In genomic region chrX:138504254-138504653, GRCh38 we compare ENCODE assay signal across 26 cellular contexts.
"Had no signal": no experiment of that assay in that cellular context is flagged by ENCODE, and none has a peak within 500 bp of the region (broad histone marks: within the 10 kb centered on the region; RNA-seq: fewer than 3 reads in every experiment).

No MANE protein-coding gene starts in this region.

- H3K27ac ChIP-seq: esophagus squamous epithelium, heart right ventricle, left lung, neutrophil, pancreas, right lobe of liver, suprapubic skin, transverse colon, upper lobe of right lung, uterus had no signal

- H3K27me3 Mint-ChIP-seq: stimulated activated naive CD8-positive, alpha-beta T cell treated with anti-CD3 and anti-CD28 coated beads, Interleukin-15, amount 100 ng/mL, for 72 hours had no signal

- H3K4me2 ChIP-seq: smooth muscle cell had no signal

- H3K27ac Mint-ChIP-seq: natural killer cell treated with Interleukin-12 subunit alpha and Interleukin-12 subunit beta and Interleukin-15 and Interleukin-18, amount 100 ng/mL, for 72 hours had no signal

- H3K9me3 ChIP-seq: esophagus squamous epithelium, left lung, neutrophil, pancreas, right lobe of liver, suprapubic skin, transverse colon, upper lobe of right lung, uterus had no signal

- H3K4me1 ChIP-seq: esophagus squamous epithelium, heart right ventricle, left lung, pancreas, right lobe of liver, suprapubic skin, transverse colon, upper lobe of right lung, uterus had no signal

- DNase-seq: dermis blood vessel endothelial cell; effector memory CD4-positive, alpha-beta T cell; esophagus squamous epithelium; foreskin melanocyte; glutamatergic neuron; heart right ventricle; hippocampal formation; left cardiac atrium; left lung; mesendoderm; pancreas; right lobe of liver; stimulated activated CD4-positive, alpha-beta T cell treated with anti-CD3 and anti-CD28 coated beads, Interleukin-12 subunit alpha, Interleukin-12 subunit beta, amount 100 ng/mL, for 4 hours; stimulated activated CD4-positive, alpha-beta T cell treated with anti-CD3 and anti-CD28 coated beads, Interleukin-1b, Interleukin-23, amount 100 ng/mL, for 48 hours; stimulated activated CD4-positive, alpha-beta T cell treated with anti-CD3 and anti-CD28 coated beads, Interleukin-4, amount 100 ng/mL, for 1 hour; stimulated activated CD8-positive, alpha-beta memory T cell treated with anti-CD3 and anti-CD28 coated beads, Interleukin-4, amount 100 ng/mL, for 48 hours; stimulated activated naive CD4-positive, alpha-beta T cell; stimulated activated naive CD8-positive, alpha-beta T cell treated with anti-CD3 and anti-CD28 coated beads, Interleukin-15, amount 100 ng/mL, for 72 hours; transverse colon; upper lobe of right lung; uterus had no signal

- H3K36me3 ChIP-seq: esophagus squamous epithelium, heart right ventricle, left lung, neutrophil, pancreas, right lobe of liver, suprapubic skin, transverse colon, upper lobe of right lung, uterus had no signal

- H3K4me1 Mint-ChIP-seq: neural crest cell; stimulated activated naive CD8-positive, alpha-beta T cell treated with anti-CD3 and anti-CD28 coated beads, Interleukin-15, amount 100 ng/mL, for 72 hours had no signal

- H3K36me3 Mint-ChIP-seq: natural killer cell treated with Interleukin-12 subunit alpha and Interleukin-12 subunit beta and Interleukin-15 and Interleukin-18, amount 100 ng/mL, for 72 hours had no signal

- H3K4me3 ChIP-seq: esophagus squamous epithelium, left lung, pancreas, right lobe of liver, smooth muscle cell, suprapubic skin, transverse colon, upper lobe of right lung had no signal

- H3K4me3 Mint-ChIP-seq: natural killer cell treated with Interleukin-12 subunit alpha and Interleukin-12 subunit beta and Interleukin-15 and Interleukin-18, amount 100 ng/mL, for 72 hours; neural crest cell; stimulated activated naive CD8-positive, alpha-beta T cell treated with anti-CD3 and anti-CD28 coated beads, Interleukin-15, amount 100 ng/mL, for 72 hours had no signal

- H3K27me3 ChIP-seq: esophagus squamous epithelium, heart right ventricle, left lung, neutrophil, pancreas, right lobe of liver, suprapubic skin, transverse colon, upper lobe of right lung had no signal

- H3K9me3 Mint-ChIP-seq: natural killer cell treated with Interleukin-12 subunit alpha and Interleukin-12 subunit beta and Interleukin-15 and Interleukin-18, amount 100 ng/mL, for 72 hours; stimulated activated naive CD8-positive, alpha-beta T cell treated with anti-CD3 and anti-CD28 coated beads, Interleukin-15, amount 100 ng/mL, for 72 hours had no signal
